In the genomic region with DNA sequence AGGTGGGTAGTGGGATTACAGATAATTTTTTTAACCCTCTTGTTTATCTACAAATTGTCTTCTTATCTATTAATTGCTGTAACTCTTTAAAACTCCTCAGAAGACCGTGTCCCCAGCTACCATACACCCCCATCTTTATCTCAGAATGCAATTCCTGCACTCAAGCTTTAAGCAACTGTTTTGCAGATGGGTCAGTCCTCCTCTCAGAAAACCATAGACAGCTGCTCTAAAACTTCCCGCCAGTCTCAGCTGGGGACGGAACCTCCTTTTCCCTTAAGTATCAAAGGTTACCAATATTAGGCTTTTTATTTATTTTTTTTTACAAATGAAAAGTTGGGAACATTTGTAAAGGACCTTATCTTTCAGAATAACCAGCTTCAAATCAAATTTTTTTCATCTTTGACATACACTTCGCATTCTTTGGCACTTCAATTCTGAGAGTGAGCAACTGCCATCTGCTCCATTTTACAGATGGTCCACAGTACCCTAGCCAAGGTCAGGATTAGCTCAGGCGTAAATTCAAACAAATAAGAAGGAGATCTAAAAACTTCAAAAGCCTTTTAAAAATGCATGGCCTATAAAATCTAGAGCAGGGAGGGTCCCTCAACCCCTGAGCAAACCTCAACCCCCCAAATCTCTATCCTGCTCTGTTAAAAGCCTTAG, we compare ENCODE assay signal across 1 cellular context.
TF ChIP-seq lines count a peak whose summit lies in the region.

No MANE protein-coding gene starts in this region.

TF ChIP-seq in GM12878, 131 proteins besides CTCF, POLR2A, EP300 and RAD21 (continued from another document):
- TF ChIP-seq, protein P1, sequence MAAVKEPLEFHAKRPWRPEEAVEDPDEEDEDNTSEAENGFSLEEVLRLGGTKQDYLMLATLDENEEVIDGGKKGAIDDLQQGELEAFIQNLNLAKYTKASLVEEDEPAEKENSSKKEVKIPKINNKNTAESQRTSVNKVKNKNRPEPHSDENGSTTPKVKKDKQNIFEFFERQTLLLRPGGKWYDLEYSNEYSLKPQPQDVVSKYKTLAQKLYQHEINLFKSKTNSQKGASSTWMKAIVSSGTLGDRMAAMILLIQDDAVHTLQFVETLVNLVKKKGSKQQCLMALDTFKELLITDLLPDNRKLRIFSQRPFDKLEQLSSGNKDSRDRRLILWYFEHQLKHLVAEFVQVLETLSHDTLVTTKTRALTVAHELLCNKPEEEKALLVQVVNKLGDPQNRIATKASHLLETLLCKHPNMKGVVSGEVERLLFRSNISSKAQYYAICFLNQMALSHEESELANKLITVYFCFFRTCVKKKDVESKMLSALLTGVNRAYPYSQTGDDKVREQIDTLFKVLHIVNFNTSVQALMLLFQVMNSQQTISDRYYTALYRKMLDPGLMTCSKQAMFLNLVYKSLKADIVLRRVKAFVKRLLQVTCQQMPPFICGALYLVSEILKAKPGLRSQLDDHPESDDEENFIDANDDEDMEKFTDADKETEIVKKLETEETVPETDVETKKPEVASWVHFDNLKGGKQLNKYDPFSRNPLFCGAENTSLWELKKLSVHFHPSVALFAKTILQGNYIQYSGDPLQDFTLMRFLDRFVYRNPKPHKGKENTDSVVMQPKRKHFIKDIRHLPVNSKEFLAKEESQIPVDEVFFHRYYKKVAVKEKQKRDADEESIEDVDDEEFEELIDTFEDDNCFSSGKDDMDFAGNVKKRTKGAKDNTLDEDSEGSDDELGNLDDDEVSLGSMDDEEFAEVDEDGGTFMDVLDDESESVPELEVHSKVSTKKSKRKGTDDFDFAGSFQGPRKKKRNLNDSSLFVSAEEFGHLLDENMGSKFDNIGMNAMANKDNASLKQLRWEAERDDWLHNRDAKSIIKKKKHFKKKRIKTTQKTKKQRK (IDR thresholded peaks at IDR 0.05; ENCODE audit: low read depth, low read length) = no peak
- TF ChIP-seq RELA (IDR thresholded peaks at IDR 0.05; ENCODE audit: borderline replicate concordance, partially characterized antibody) (no peak), HCFC1 (IDR thresholded peaks at IDR 0.05; ENCODE audit: low read length) (no peak), EZH2 (IDR thresholded peaks at IDR 0.05; ENCODE audit: borderline replicate concordance, control insufficient read depth, low read depth, low read length) (no peak), EED (IDR thresholded peaks at IDR 0.05; ENCODE audit: low read depth) (no peak)
- TF ChIP-seq, protein P2, sequence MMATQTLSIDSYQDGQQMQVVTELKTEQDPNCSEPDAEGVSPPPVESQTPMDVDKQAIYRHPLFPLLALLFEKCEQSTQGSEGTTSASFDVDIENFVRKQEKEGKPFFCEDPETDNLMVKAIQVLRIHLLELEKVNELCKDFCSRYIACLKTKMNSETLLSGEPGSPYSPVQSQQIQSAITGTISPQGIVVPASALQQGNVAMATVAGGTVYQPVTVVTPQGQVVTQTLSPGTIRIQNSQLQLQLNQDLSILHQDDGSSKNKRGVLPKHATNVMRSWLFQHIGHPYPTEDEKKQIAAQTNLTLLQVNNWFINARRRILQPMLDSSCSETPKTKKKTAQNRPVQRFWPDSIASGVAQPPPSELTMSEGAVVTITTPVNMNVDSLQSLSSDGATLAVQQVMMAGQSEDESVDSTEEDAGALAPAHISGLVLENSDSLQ (IDR thresholded peaks at IDR 0.05) = no peak
- TF ChIP-seq, protein P3, sequence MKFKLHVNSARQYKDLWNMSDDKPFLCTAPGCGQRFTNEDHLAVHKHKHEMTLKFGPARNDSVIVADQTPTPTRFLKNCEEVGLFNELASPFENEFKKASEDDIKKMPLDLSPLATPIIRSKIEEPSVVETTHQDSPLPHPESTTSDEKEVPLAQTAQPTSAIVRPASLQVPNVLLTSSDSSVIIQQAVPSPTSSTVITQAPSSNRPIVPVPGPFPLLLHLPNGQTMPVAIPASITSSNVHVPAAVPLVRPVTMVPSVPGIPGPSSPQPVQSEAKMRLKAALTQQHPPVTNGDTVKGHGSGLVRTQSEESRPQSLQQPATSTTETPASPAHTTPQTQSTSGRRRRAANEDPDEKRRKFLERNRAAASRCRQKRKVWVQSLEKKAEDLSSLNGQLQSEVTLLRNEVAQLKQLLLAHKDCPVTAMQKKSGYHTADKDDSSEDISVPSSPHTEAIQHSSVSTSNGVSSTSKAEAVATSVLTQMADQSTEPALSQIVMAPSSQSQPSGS (IDR thresholded peaks at IDR 0.05; ENCODE audit: low read length) = no peak
TF ChIP-seq in GM12878: peak in this region for 0.
